1 cellular context compared by ENCODE assay signal in the genomic region with DNA sequence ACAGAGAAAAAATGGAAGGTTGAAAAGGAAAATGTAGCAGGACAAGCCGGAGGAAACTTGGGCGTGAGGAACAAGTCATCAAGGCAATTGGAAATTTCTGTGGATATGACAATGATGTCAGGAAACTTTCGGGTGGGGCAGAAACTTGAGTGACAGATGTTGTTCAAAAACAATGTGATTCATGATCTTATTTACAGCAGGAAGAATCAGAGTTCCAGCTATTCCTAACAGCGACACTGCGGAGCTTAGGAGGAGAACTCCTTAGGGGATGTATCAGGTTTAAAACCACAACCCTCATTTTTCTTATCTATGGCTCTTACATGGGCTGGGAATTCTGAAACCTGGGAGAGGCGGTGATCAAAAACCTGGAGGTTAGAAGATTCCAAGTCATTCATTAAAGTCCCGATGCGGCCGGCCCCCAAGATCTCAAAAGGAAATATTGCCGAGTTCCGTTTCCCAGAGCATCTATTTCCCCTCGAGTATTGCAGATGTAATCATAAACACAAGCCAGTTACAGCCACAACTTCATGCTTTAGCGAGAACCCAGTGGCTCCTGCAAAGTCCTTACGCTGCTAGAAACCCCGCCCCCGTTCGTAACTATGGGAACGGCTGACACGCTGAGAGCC.
TF ChIP-seq lines count a peak whose summit lies in the region.

No MANE protein-coding gene starts in this region.

TF ChIP-seq in HEK293, 187 proteins besides CTCF, POLR2A, EP300 and RAD21 (continued from another document):
- TF ChIP-seq, protein P1, sequence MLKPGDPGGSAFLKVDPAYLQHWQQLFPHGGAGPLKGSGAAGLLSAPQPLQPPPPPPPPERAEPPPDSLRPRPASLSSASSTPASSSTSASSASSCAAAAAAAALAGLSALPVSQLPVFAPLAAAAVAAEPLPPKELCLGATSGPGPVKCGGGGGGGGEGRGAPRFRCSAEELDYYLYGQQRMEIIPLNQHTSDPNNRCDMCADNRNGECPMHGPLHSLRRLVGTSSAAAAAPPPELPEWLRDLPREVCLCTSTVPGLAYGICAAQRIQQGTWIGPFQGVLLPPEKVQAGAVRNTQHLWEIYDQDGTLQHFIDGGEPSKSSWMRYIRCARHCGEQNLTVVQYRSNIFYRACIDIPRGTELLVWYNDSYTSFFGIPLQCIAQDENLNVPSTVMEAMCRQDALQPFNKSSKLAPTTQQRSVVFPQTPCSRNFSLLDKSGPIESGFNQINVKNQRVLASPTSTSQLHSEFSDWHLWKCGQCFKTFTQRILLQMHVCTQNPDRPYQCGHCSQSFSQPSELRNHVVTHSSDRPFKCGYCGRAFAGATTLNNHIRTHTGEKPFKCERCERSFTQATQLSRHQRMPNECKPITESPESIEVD (tag by site-specific recombination; IDR thresholded peaks at IDR 0.05) = no peak
- TF ChIP-seq KLF1 (tag by site-specific recombination; IDR thresholded peaks at IDR 0.05) (no peak), PRDM1 (tag by site-specific recombination; IDR thresholded peaks at IDR 0.05) (0 out of 2 replicates have a peak, but pooled peaks have one; percentile 31), ZNF658 (tag by site-specific recombination; IDR thresholded peaks at IDR 0.05) (no peak), ZXDB (tag by site-specific recombination; IDR thresholded peaks at IDR 0.05) (no peak; the same call in 1 of the 2 replicates), ZNF571 (tag by site-specific recombination; IDR thresholded peaks at IDR 0.05) (no peak)
- TF ChIP-seq, protein P2, sequence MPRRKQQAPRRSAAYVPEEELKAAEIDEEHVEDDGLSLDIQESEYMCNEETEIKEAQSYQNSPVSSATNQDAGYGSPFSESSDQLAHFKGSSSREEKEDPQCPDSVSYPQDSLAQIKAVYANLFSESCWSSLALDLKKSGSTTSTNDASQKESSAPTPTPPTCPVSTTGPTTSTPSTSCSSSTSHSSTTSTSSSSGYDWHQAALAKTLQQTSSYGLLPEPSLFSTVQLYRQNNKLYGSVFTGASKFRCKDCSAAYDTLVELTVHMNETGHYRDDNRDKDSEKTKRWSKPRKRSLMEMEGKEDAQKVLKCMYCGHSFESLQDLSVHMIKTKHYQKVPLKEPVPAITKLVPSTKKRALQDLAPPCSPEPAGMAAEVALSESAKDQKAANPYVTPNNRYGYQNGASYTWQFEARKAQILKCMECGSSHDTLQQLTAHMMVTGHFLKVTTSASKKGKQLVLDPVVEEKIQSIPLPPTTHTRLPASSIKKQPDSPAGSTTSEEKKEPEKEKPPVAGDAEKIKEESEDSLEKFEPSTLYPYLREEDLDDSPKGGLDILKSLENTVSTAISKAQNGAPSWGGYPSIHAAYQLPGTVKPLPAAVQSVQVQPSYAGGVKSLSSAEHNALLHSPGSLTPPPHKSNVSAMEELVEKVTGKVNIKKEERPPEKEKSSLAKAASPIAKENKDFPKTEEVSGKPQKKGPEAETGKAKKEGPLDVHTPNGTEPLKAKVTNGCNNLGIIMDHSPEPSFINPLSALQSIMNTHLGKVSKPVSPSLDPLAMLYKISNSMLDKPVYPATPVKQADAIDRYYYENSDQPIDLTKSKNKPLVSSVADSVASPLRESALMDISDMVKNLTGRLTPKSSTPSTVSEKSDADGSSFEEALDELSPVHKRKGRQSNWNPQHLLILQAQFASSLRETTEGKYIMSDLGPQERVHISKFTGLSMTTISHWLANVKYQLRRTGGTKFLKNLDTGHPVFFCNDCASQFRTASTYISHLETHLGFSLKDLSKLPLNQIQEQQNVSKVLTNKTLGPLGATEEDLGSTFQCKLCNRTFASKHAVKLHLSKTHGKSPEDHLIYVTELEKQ (tag by site-specific recombination; IDR thresholded peaks at IDR 0.05; ENCODE audit: borderline replicate concordance) = no peak
